ENCODE assay signal across 9 cellular contexts in the genomic region with DNA sequence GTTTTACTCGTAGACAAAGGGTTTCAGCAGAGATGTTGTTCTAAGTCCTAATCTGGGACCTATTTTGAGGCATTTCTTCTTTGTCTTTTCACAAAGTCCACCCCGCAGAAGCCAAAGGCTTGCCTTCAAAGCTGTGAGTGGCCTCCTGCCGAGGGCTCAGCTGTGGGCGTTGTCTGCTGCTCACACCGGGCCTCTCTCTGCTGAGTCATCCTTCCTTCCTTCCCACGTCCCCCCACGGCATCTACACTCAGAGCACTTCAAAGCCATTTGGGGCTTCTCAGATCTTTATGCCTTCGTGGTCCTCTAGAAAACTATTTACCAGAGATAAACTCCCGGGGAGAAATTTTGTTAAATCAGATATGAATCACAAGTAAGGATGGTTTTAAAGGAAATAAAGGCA.
DNase-seq lines count a peak whose midpoint lies in the region; ATAC-seq and TF ChIP-seq lines count a peak whose summit lies in the region.
"Had no signal": no experiment of that assay in that cellular context is flagged by ENCODE, and none has a peak within 500 bp of the region (broad histone marks: within the 10 kb centered on the region; RNA-seq: fewer than 3 reads in every experiment).

No MANE protein-coding gene starts in this region.

- intact Hi-C loops in ovary (cut with DNase I): no loop called here

- H3K9me3 ChIP-seq in SK-N-SH: no peaks in the 10 kb centered on the region
- H3K9me3 ChIP-seq in ovary: no peaks in the 10 kb centered on the region

- no peaks in the 10 kb centered on the region for H4K20me1 ChIP-seq in SK-N-SH (ENCODE audit: insufficient read depth)

- TF ChIP-seq CTCF in SK-N-SH (IDR thresholded peaks at IDR 0.05): no peak
- TF ChIP-seq CTCF in ovary (IDR thresholded peaks at IDR 0.05): no peak

- H3K27me3 Mint-ChIP-seq in stimulated activated naive B cell treated with anti-CD40 and anti-IgM and Interleukin-4, amounts not matched to agents 10 μg/mL and 1 μg/mL and 100 μg/mL, for 72 hours: no peaks in the 10 kb centered on the region

- peaks cover 24 to 39% of the 10 kb centered on the region in 2 donors for H3K4me1 Mint-ChIP-seq in stimulated activated naive B cell treated with anti-CD40 and anti-IgM and Interleukin-4, amounts not matched to agents 10 μg/mL and 1 μg/mL and 100 μg/mL, for 72 hours

- peak; percentile 35 for ATAC-seq in HG03108 (IDR thresholded peaks at IDR 0.05; ENCODE audit: unreplicated experiment)
- ATAC-seq in stimulated activated naive B cell treated with anti-CD40 and anti-IgM and Interleukin-4, amounts not matched to agents 10 μg/mL and 1 μg/mL and 100 μg/mL, for 72 hours (replicated peaks): peak; percentile 46 to 54

- peaks cover 7 to 8% of the 10 kb centered on the region in 2 experiments; a peak in 2 of 4 replicates for H3K4me1 ChIP-seq in SK-N-SH (ENCODE audit: control insufficient read depth in 1 of 2, insufficient read depth in 2 of 2, low read depth in 1 of 2, low read length in 1 of 2)
- H3K4me1 ChIP-seq in ovary (ENCODE audit: insufficient read depth): no peaks in the 10 kb centered on the region

- WGBS in SK-N-SH (ENCODE audit: low lambda C conversion rate): 38% methylated on average over 8 of the region's 9 CpGs
- WGBS in ovary, 3 donors: 21 to 27% (median 24%) methylated on average over 9 of the region's 9 CpGs

- no peaks in the 10 kb centered on the region for H3K9me3 Mint-ChIP-seq in stimulated activated naive B cell treated with anti-CD40 and anti-IgM and Interleukin-4, amounts not matched to agents 10 μg/mL and 1 μg/mL and 100 μg/mL, for 72 hours

- H3K4me2 ChIP-seq in SK-N-SH: no peak overlapping the region

- POLR2A ChIA-PET in SK-N-SH (lab: Yijun Ruan, JAX): no interaction called here

- H3K36me3 Mint-ChIP-seq in stimulated activated naive B cell treated with anti-CD40 and anti-IgM and Interleukin-4, amounts not matched to agents 10 μg/mL and 1 μg/mL and 100 μg/mL, for 72 hours: no peaks in the 10 kb centered on the region

- DNase-seq in DMS 273 (lab: John Stamatoyannopoulos, UW; ENCODE audit: unreplicated experiment): peak; percentile 26
- DNase-seq in DMS 273 treated with DMSO at 0.1 percent for 48 hours (lab: John Stamatoyannopoulos, UW): no peak
- no peak for DNase-seq in SK-N-SH
- peak; percentile 60 for DNase-seq in activated gamma-delta T cell treated with anti-CD3 and anti-CD28 coated beads, Interleukin-2, amount 50 U/mL, for 16 hours (ENCODE audit: low read depth)
- peak; percentile 34 for DNase-seq in left kidney (ENCODE audit: low read depth, low spot score)
- DNase-seq in stimulated activated naive B cell treated with anti-CD40 and anti-IgM and Interleukin-4, amounts not matched to agents 10 μg/mL and 1 μg/mL and 100 μg/mL, for 72 hours: no peak
- DNase-seq in ovary: no peak

- no peak overlapping the region for H3K4me3 Mint-ChIP-seq in stimulated activated naive B cell treated with anti-CD40 and anti-IgM and Interleukin-4, amounts not matched to agents 10 μg/mL and 1 μg/mL and 100 μg/mL, for 72 hours

- H3K79me2 ChIP-seq in SK-N-SH (ENCODE audit: insufficient read depth): no peaks in the 10 kb centered on the region

- no peak overlapping the region for H3K27ac ChIP-seq in SK-N-SH (ENCODE audit: low read depth in 2 of 2, low read length in 1 of 2)
- no peak overlapping the region for H3K27ac ChIP-seq in ovary
- H3K27ac ChIP-seq: 22Rv1 had no signal

- H3K4me3 ChIP-seq in SK-N-SH (ENCODE audit: low read depth in 2 of 2, low read length in 1 of 2) (no peak overlapping the region), ovary (no peak overlapping the region)

- no peak for TF ChIP-seq EP300 in SK-N-SH (IDR thresholded peaks at IDR 0.05; ENCODE audit: borderline replicate concordance in 1 of 2, low read depth in 1 of 2, low read length in 1 of 2)
- TF ChIP-seq EP300 in ovary (IDR thresholded peaks at IDR 0.05): no peak

- no peaks in the 10 kb centered on the region for H3K36me3 ChIP-seq in SK-N-SH (replicated peaks in 1 of 2; ENCODE audit: control insufficient read depth in 1 of 2, insufficient read depth in 2 of 2, low read length in 1 of 2)
- H3K36me3 ChIP-seq in ovary: no peaks in the 10 kb centered on the region

- H3K27ac Mint-ChIP-seq in stimulated activated naive B cell treated with anti-CD40 and anti-IgM and Interleukin-4, amounts not matched to agents 10 μg/mL and 1 μg/mL and 100 μg/mL, for 72 hours: peak overlapping the region; percentile 10

- H3K9me2 ChIP-seq in SK-N-SH: no peaks in the 10 kb centered on the region

- CTCF ChIA-PET in SK-N-SH (lab: Yijun Ruan, JAX): interaction anchor here (0.7 to 3.7 kb wide), 3 partner anchors 9 to 25 kb away, joined by 3 to 9 read pairs (median 4); no protein-coding TSS in a partner anchor

- H3K27me3 ChIP-seq in SK-N-SH (ENCODE audit: insufficient read depth): no peaks in the 10 kb centered on the region
- H3K27me3 ChIP-seq in ovary: no peaks in the 10 kb centered on the region

- TF ChIP-seq POLR2A in ovary (IDR thresholded peaks at IDR 0.05): no peak

- H3F3A ChIP-seq in SK-N-SH (replicated peaks; ENCODE audit: insufficient read depth): no peaks in the 10 kb centered on the region

- H3K9ac ChIP-seq in SK-N-SH: no peak overlapping the region

- no peak for TF ChIP-seq RAD21 in SK-N-SH (IDR thresholded peaks at IDR 0.05; ENCODE audit: low read length)

- H2AFZ ChIP-seq in SK-N-SH (ENCODE audit: low read depth): peak overlapping the region; percentile 77; the same call in 1 of the 2 replicates

TF ChIP-seq in SK-N-SH, 30 proteins besides CTCF, POLR2A, EP300 and RAD21:
- TF ChIP-seq YY1 (IDR thresholded peaks at IDR 0.05; ENCODE audit: low read depth): no peak
- TF ChIP-seq, protein P1, sequence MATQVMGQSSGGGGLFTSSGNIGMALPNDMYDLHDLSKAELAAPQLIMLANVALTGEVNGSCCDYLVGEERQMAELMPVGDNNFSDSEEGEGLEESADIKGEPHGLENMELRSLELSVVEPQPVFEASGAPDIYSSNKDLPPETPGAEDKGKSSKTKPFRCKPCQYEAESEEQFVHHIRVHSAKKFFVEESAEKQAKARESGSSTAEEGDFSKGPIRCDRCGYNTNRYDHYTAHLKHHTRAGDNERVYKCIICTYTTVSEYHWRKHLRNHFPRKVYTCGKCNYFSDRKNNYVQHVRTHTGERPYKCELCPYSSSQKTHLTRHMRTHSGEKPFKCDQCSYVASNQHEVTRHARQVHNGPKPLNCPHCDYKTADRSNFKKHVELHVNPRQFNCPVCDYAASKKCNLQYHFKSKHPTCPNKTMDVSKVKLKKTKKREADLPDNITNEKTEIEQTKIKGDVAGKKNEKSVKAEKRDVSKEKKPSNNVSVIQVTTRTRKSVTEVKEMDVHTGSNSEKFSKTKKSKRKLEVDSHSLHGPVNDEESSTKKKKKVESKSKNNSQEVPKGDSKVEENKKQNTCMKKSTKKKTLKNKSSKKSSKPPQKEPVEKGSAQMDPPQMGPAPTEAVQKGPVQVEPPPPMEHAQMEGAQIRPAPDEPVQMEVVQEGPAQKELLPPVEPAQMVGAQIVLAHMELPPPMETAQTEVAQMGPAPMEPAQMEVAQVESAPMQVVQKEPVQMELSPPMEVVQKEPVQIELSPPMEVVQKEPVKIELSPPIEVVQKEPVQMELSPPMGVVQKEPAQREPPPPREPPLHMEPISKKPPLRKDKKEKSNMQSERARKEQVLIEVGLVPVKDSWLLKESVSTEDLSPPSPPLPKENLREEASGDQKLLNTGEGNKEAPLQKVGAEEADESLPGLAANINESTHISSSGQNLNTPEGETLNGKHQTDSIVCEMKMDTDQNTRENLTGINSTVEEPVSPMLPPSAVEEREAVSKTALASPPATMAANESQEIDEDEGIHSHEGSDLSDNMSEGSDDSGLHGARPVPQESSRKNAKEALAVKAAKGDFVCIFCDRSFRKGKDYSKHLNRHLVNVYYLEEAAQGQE (IDR thresholded peaks at IDR 0.05; ENCODE audit: low read depth, low read length): no peak
- 0 out of 2 replicates have a peak, but pooled peaks have one; percentile 17 for TF ChIP-seq MAX (IDR thresholded peaks at IDR 0.05; ENCODE audit: low read depth)

Comparison
In these comparisons a context has a peak if more than half of its experiments do, and no peak if none do; other contexts are left out.
1. DNase-seq: peak in DMS 273 (single experiment), activated gamma-delta T cell treated with anti-CD3 and anti-CD28 coated beads, Interleukin-2, amount 50 U/mL, for 16 hours (single experiment) and left kidney (single experiment); none in DMS 273 treated with DMSO at 0.1 percent for 48 hours (single experiment), SK-N-SH (single experiment), stimulated activated naive B cell treated with anti-CD40 and anti-IgM and Interleukin-4, amounts not matched to agents 10 μg/mL and 1 μg/mL and 100 μg/mL, for 72 hours (single experiment) and ovary (0 of 5).